Comparison of ENCODE assay signal across 1 cellular context in the genomic region with DNA sequence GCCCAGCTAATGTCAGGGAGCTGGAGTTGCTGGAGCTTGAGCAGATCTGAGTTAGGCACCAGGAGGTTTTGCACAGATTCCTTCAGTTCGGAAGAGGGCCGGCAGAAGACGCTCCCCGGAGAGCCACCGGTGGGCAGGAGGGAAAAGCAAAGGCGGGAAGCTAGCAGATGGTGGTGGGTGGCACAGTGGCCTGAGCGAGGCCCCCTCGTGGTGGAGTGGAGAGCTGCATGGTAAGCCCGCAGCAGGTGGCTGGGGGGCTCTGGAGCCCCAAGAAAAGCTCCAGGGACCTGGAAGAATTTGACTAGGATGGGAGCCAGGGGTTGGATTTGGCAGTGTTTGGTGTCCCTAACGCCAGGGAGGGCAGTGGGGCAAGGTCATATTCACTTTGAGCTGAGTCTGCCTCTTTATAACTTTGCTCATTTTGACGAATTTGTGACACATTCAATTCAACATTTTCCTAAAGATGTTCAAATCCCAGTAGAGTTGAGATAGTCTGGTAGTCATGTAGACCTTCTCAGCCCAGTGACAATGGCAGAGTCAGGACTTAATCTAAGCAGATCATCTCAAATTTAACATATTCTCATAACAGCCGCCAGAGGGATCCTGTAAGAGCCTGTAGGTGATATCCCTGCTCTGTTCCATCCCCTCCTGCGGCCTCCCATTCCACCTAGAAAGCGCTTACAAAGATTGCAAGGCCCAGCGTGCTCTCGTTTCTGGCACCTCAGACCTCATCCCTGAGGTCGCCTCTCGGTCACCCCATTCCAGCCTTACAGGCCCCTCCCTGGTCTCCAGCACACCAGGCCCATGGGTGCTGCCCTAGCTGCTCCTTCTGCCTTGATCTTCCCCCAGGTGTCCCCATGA.
TF ChIP-seq lines count a peak whose summit lies in the region.

No MANE protein-coding gene starts in this region.

TF ChIP-seq in GM12878, 131 proteins besides CTCF, POLR2A, EP300 and RAD21 (continued from another document):
- TF ChIP-seq ATF2 (IDR thresholded peaks at IDR 0.05; ENCODE audit: low read length) (no peak), CREB1 (IDR thresholded peaks at IDR 0.05; ENCODE audit: low read depth) (no peak), WRNIP1 (IDR thresholded peaks at IDR 0.05; ENCODE audit: borderline replicate concordance, low read depth, low read length) (no peak), KAT2A (conservative IDR thresholded peaks at IDR 0.05; ENCODE audit: control insufficient read depth, low read depth, low read length) (no peak), TCF12 (IDR thresholded peaks at IDR 0.05; ENCODE audit: low read depth, low read length) (no peak), BCLAF1 (IDR thresholded peaks at IDR 0.05) (no peak), YY1 (IDR thresholded peaks at IDR 0.05; ENCODE audit: low read depth, low read length) (no peak), CBX5 (IDR thresholded peaks at IDR 0.05; ENCODE audit: low read depth) (no peak), NR2F1 (conservative IDR thresholded peaks at IDR 0.05) (no peak)
- TF ChIP-seq, protein P1, sequence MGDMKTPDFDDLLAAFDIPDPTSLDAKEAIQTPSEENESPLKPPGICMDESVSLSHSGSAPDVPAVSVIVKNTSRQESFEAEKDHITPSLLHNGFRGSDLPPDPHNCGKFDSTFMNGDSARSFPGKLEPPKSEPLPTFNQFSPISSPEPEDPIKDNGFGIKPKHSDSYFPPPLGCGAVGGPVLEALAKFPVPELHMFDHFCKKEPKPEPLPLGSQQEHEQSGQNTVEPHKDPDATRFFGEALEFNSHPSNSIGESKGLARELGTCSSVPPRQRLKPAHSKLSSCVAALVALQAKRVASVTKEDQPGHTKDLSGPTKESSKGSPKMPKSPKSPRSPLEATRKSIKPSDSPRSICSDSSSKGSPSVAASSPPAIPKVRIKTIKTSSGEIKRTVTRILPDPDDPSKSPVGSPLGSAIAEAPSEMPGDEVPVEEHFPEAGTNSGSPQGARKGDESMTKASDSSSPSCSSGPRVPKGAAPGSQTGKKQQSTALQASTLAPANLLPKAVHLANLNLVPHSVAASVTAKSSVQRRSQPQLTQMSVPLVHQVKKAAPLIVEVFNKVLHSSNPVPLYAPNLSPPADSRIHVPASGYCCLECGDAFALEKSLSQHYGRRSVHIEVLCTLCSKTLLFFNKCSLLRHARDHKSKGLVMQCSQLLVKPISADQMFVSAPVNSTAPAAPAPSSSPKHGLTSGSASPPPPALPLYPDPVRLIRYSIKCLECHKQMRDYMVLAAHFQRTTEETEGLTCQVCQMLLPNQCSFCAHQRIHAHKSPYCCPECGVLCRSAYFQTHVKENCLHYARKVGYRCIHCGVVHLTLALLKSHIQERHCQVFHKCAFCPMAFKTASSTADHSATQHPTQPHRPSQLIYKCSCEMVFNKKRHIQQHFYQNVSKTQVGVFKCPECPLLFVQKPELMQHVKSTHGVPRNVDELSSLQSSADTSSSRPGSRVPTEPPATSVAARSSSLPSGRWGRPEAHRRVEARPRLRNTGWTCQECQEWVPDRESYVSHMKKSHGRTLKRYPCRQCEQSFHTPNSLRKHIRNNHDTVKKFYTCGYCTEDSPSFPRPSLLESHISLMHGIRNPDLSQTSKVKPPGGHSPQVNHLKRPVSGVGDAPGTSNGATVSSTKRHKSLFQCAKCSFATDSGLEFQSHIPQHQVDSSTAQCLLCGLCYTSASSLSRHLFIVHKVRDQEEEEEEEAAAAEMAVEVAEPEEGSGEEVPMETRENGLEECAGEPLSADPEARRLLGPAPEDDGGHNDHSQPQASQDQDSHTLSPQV (IDR thresholded peaks at IDR 0.05) = no peak
- TF ChIP-seq, protein P2, sequence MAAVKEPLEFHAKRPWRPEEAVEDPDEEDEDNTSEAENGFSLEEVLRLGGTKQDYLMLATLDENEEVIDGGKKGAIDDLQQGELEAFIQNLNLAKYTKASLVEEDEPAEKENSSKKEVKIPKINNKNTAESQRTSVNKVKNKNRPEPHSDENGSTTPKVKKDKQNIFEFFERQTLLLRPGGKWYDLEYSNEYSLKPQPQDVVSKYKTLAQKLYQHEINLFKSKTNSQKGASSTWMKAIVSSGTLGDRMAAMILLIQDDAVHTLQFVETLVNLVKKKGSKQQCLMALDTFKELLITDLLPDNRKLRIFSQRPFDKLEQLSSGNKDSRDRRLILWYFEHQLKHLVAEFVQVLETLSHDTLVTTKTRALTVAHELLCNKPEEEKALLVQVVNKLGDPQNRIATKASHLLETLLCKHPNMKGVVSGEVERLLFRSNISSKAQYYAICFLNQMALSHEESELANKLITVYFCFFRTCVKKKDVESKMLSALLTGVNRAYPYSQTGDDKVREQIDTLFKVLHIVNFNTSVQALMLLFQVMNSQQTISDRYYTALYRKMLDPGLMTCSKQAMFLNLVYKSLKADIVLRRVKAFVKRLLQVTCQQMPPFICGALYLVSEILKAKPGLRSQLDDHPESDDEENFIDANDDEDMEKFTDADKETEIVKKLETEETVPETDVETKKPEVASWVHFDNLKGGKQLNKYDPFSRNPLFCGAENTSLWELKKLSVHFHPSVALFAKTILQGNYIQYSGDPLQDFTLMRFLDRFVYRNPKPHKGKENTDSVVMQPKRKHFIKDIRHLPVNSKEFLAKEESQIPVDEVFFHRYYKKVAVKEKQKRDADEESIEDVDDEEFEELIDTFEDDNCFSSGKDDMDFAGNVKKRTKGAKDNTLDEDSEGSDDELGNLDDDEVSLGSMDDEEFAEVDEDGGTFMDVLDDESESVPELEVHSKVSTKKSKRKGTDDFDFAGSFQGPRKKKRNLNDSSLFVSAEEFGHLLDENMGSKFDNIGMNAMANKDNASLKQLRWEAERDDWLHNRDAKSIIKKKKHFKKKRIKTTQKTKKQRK (IDR thresholded peaks at IDR 0.05; ENCODE audit: low read depth, low read length) = no peak
